1 cellular context compared by ENCODE assay signal in the genomic region with DNA sequence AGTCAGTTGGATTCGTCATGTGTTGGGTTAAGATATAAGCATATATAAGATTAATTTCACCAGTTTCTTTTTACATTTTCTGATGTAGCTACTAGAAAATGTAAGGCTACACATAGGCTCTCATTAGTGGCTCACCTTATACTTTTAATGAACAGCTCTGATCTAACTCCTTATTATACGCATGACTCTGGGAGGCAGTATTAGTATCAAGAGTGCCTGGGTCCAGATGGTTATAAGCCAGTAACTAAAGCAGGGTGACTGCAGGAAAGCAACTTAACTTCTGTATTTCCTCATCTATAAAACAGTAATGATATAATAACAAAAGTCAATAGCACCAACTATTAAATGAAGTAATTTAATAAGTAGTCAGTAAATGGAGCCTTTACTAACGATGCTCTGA.
TF ChIP-seq lines count a peak whose summit lies in the region.

No MANE protein-coding gene starts in this region.

TF ChIP-seq in A549, 52 proteins besides CTCF, POLR2A, EP300 and RAD21 (continued from another document):
- TF ChIP-seq, protein P1, sequence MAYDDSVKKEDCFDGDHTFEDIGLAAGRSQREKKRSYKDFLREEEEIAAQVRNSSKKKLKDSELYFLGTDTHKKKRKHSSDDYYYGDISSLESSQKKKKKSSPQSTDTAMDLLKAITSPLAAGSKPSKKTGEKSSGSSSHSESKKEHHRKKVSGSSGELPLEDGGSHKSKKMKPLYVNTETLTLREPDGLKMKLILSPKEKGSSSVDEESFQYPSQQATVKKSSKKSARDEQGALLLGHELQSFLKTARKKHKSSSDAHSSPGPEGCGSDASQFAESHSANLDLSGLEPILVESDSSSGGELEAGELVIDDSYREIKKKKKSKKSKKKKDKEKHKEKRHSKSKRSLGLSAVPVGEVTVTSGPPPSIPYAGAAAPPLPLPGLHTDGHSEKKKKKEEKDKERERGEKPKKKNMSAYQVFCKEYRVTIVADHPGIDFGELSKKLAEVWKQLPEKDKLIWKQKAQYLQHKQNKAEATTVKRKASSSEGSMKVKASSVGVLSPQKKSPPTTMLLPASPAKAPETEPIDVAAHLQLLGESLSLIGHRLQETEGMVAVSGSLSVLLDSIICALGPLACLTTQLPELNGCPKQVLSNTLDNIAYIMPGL (CRISPR knock-in tag; IDR thresholded peaks at IDR 0.05; ENCODE audit: borderline replicate concordance) = no peak
- TF ChIP-seq CHD2 (IDR thresholded peaks at IDR 0.05; ENCODE audit: low read length, partially characterized antibody) (no peak), JUN (IDR thresholded peaks at IDR 0.05) (no peak), ZC3H11A (IDR thresholded peaks at IDR 0.05) (no peak), POLR2AphosphoS2 (conservative IDR thresholded peaks at IDR 0.05; ENCODE audit: low read length) (no peak), RNF2 (IDR thresholded peaks at IDR 0.05; ENCODE audit: borderline replicate concordance, low read depth) (no peak), HEYL (CRISPR knock-in tag; IDR thresholded peaks at IDR 0.05) (no peak), HOXB13 (CRISPR knock-in tag; IDR thresholded peaks at IDR 0.05; ENCODE audit: low read depth) (no peak), FOSL2 (IDR thresholded peaks at IDR 0.05) (no peak), FOSL2 (CRISPR knock-in tag; IDR thresholded peaks at IDR 0.05) (no peak), JUNB (IDR thresholded peaks at IDR 0.05) (no peak), FOXS1 (CRISPR knock-in tag; IDR thresholded peaks at IDR 0.05) (no peak), CHD4 (IDR thresholded peaks at IDR 0.05; ENCODE audit: borderline replicate concordance) (no peak), NFE2L2 (conservative IDR thresholded peaks at IDR 0.05; ENCODE audit: low read length) (no peak), HOXA7 (CRISPR knock-in tag; IDR thresholded peaks at IDR 0.05) (no peak), EHF (CRISPR knock-in tag; IDR thresholded peaks at IDR 0.05) (no peak), HDAC2 (IDR thresholded peaks at IDR 0.05) (no peak), RCOR1 (IDR thresholded peaks at IDR 0.05; ENCODE audit: low read depth, low read length) (no peak), SMC3 (IDR thresholded peaks at IDR 0.05) (no peak)
- TF ChIP-seq, protein P2, sequence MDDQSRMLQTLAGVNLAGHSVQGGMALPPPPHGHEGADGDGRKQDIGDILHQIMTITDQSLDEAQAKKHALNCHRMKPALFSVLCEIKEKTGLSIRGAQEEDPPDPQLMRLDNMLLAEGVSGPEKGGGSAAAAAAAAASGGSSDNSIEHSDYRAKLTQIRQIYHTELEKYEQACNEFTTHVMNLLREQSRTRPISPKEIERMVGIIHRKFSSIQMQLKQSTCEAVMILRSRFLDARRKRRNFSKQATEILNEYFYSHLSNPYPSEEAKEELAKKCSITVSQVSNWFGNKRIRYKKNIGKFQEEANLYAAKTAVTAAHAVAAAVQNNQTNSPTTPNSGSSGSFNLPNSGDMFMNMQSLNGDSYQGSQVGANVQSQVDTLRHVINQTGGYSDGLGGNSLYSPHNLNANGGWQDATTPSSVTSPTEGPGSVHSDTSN (IDR thresholded peaks at IDR 0.05) = no peak
TF ChIP-seq in A549: peak in this region for 0.
